18 cellular contexts compared by ENCODE assay signal in the genomic region with DNA sequence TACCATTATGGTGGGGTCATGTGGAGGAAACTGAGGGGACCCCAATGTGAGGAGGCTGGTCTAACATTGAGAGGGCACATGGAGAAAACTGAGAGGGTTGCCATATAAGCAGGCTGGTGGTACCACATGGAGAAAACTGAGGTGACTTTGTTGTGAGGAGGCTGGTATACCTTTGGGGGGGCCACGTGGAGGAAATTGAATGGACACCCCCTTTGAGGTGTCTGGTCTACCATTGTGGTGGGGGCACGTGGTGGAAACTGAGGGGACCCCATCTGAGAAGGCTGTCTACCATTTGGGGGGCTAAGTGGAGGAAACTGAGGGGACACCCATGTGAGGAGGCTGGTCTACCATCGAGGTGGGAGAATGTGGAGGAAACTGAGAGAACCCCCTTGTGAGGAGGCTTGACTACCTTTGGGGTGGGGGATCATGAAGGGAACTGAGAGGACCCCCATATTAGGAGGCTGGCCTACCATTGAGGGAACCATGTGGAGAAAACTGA.
DNase-seq lines count a peak whose midpoint lies in the region; ATAC-seq and TF ChIP-seq lines count a peak whose summit lies in the region.
"Had no signal": no experiment of that assay in that cellular context is flagged by ENCODE, and none has a peak within 500 bp of the region (broad histone marks: within the 10 kb centered on the region; RNA-seq: fewer than 3 reads in every experiment).

No MANE protein-coding gene starts in this region.

- peaks cover 2% of the 10 kb centered on the region for H3K4me1 Mint-ChIP-seq in mesothelial cell of epicardium

- H3K27me3 ChIP-seq in left ventricle myocardium inferior (ENCODE audit: low read depth), result peaks cover 40% of the 10 kb centered on the region
- H3K27me3 ChIP-seq in colonic mucosa, result no peaks in the 10 kb centered on the region
- H3K27me3 ChIP-seq: BE2C had no signal

- DNase-seq in cardiac septum (ENCODE audit: low spot score) (peak; percentile 33), left ventricle myocardium inferior (no peak), colonic mucosa (peak; percentile 6), mesothelial cell of epicardium (ENCODE audit: low spot score in 2 of 2, unreplicated experiment in 2 of 2) (peak; percentile 2 to 29), ureter (ENCODE audit: low spot score) (peak; percentile 17), T-helper 9 cell (no peak), NCI-H446 (lab: John Stamatoyannopoulos, UW) (no peak)
- DNase-seq: BE2C, NCI-H1092, NCI-H1694, NCI-H2107, NCI-H226, NCI-H526 treated with DMSO at 0.1 percent for 48 hours, PC-3 had no signal

- H3K27ac ChIP-seq in left ventricle myocardium inferior (replicated peaks) (no peak overlapping the region), colonic mucosa (no peak overlapping the region)
- H3K27ac ChIP-seq: KMS-11 had no signal

- H3K4me1 ChIP-seq in left ventricle myocardium inferior (no peaks in the 10 kb centered on the region), colonic mucosa (no peaks in the 10 kb centered on the region)
- H3K4me1 ChIP-seq: BE2C had no signal

- no peak overlapping the region for H3K4me3 ChIP-seq in left ventricle myocardium inferior
- no peak overlapping the region for H3K4me3 ChIP-seq in colonic mucosa
- H3K4me3 ChIP-seq: GM23338 had no signal

- H3K36me3 Mint-ChIP-seq in mesothelial cell of epicardium, result no peaks in the 10 kb centered on the region
- H3K36me3 Mint-ChIP-seq: CD8-positive, alpha-beta T cell had no signal

- H3K9me3 ChIP-seq in left ventricle myocardium inferior (replicated peaks) (peaks cover 8% of the 10 kb centered on the region), colonic mucosa (no peaks in the 10 kb centered on the region)
- H3K9me3 ChIP-seq: BE2C had no signal

- H3K36me3 ChIP-seq in left ventricle myocardium inferior (no peaks in the 10 kb centered on the region), colonic mucosa (no peaks in the 10 kb centered on the region)
- H3K36me3 ChIP-seq: BE2C had no signal

- TF ChIP-seq CTCF in left ventricle myocardium inferior (IDR thresholded peaks at IDR 0.05; ENCODE audit: borderline replicate concordance) (no peak), colonic mucosa (IDR thresholded peaks at IDR 0.05) (no peak), mesothelial cell of epicardium (IDR thresholded peaks at IDR 0.05; ENCODE audit: unreplicated experiment) (no peak)

- no peak overlapping the region for H3K4me3 Mint-ChIP-seq in mesothelial cell of epicardium
- H3K4me3 Mint-ChIP-seq: CD8-positive, alpha-beta T cell; GM23338 had no signal

- ATAC-seq in GM19324 (IDR thresholded peaks at IDR 0.05; ENCODE audit: low FRiP score, unreplicated experiment), result no peak
- ATAC-seq: CD8-positive, alpha-beta T cell; GM23338; PC-3 had no signal

- intact Hi-C loops in cardiac septum (cut with DNase I), result no loop called here
- intact Hi-C loops in left ventricle myocardium inferior (cut with micrococcal nuclease), result no loop called here
- intact Hi-C loops in colonic mucosa (cut with DNase I), result no loop called here

- no peak overlapping the region for H3K9ac ChIP-seq in colonic mucosa (ENCODE audit: low read depth in 2 of 2, low read length in 2 of 2)
- H3K9ac ChIP-seq: KMS-11 had no signal

- H3K9me3 Mint-ChIP-seq in mesothelial cell of epicardium, result peaks cover 68% of the 10 kb centered on the region

- H3K27ac Mint-ChIP-seq in mesothelial cell of epicardium, result no peak overlapping the region
- H3K27ac Mint-ChIP-seq: CD8-positive, alpha-beta T cell; GM23338 had no signal

- H3K27me3 Mint-ChIP-seq in mesothelial cell of epicardium (ENCODE audit: low read depth), result peaks cover 38% of the 10 kb centered on the region

Comparison
In these comparisons a context has a peak if more than half of its experiments do, and no peak if none do; other contexts are left out.
1. DNase-seq: peak in cardiac septum (single experiment), colonic mucosa (single experiment), mesothelial cell of epicardium (2 of 2) and ureter (single experiment); none in left ventricle myocardium inferior (single experiment), T-helper 9 cell (single experiment) and NCI-H446 (0 of 2).